ENCODE assay signal across 8 cellular contexts in the genomic region with DNA sequence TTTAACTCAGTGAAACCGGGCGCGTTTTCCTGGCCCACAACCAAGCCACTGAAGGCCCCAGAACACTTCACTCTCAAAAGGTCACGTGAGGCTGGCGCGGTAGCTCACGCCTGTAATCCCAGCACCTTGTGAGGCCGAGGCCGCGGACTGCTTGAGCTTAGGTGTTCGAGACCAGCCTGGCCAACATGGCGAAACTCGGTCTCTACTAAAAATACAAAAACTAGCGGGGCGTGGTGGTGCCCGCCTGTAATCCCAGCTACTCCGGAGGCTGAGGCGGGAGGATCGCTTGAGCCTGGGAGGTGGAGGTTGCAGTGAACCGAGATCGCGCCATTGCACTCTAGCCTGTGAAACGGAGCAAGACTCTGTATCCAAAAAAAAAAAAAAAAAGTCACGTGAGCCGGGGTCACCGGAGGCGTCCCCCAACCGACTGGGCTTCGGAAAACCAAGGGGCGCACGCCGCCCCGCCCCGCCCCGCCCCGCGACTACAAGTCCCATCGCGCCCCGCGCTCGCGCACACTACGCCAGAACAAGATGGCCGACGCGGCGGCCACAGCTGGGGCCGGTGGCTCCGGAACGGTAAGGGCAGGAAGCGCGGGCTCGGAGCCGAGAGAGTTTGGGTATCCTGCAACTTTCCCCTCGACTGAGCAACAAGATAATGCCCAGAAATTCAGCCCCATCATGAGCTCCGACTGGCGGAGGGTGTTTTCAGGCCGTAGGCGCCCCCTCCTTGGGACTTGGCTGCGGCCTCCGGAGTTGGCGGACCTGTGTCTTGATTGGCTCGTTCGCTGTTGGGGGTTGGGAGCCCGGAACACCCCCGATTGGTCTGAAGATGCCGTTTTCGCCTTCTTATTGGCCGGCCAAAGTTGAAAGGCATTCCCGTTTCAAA. TPM values are rescaled to one million over a fixed set of nuclear protein-coding genes. Genes with fewer than 3 reads are reported as not detected.
DNase-seq lines count a peak whose midpoint lies in the region; ATAC-seq and TF ChIP-seq lines count a peak whose summit lies in the region.

A gene with protein sequence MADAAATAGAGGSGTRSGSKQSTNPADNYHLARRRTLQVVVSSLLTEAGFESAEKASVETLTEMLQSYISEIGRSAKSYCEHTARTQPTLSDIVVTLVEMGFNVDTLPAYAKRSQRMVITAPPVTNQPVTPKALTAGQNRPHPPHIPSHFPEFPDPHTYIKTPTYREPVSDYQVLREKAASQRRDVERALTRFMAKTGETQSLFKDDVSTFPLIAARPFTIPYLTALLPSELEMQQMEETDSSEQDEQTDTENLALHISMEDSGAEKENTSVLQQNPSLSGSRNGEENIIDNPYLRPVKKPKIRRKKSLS (plus strand): TSS at position 514 of the 886 bp plus-strand sequence. CDS start 18 bp downstream, at position 532.

- H3K36me3 ChIP-seq in DOHH2 (ENCODE audit: control insufficient read depth, low read length) (peaks cover 33% of the 10 kb centered on the region), GM23338 (ENCODE audit: insufficient read depth) (peaks cover 20% of the 10 kb centered on the region)
- H3K36me3 ChIP-seq in naive thymus-derived CD4-positive, alpha-beta T cell (ENCODE audit: control insufficient read depth in 2 of 3, insufficient read depth in 3 of 3, low read length in 3 of 3): peaks cover 9 to 44% (median 15%) of the 10 kb centered on the region in 3 experiments

- DNase-seq in GM23338 (ENCODE audit: low spot score) (peak; percentile 97), LHCN-M2 (ENCODE audit: low read depth) (peak; percentile 87), RPMI7951 (ENCODE audit: low read depth) (peak; percentile 93), fibroblast of gingiva (ENCODE audit: low read depth) (peak; percentile 92)
- peak; percentile 87 for DNase-seq in activated T-helper 1 cell treated with anti-CD3 and anti-CD28 coated beads, Interleukin-12 subunit alpha, Interleukin-12 subunit beta, Interleukin-2, Interleukin-4 antibody, amounts not matched to agents 30 ng/mL and 10 ng/mL and 1 ng/mL, durations not matched to agents 14 hours and 24 hours and 36 hours (ENCODE audit: low spot score)
- DNase-seq in naive thymus-derived CD4-positive, alpha-beta T cell: peak; percentile 76 to 89 (median 87)
- peak; percentile 87 for DNase-seq in stimulated activated naive B cell treated with anti-CD40 and anti-IgM and Interleukin-4, amounts not matched to agents 10 μg/mL and 1 μg/mL and 100 μg/mL, for 72 hours

- H3K4me2 ChIP-seq in DOHH2 (ENCODE audit: low read length) (peak within 1 kb of the TSS; percentile 92), GM23338 (peak within 1 kb of the TSS; percentile 96)

- no peak for TF ChIP-seq CTCF in DOHH2 (IDR thresholded peaks at IDR 0.05; ENCODE audit: low read depth, low read length, poor library complexity, severe bottlenecking)
- TF ChIP-seq CTCF in GM23338 (conservative IDR thresholded peaks at IDR 0.05; ENCODE audit: low read depth in 2 of 2): no peak

- H3K4me1 ChIP-seq in DOHH2 (ENCODE audit: control insufficient read depth, low read length): peaks cover 50% of the 10 kb centered on the region
- peaks cover 17% of the 10 kb centered on the region for H3K4me1 ChIP-seq in GM23338 (ENCODE audit: insufficient read depth)
- peaks cover 26 to 29% of the 10 kb centered on the region in 2 donors for H3K4me1 ChIP-seq in naive thymus-derived CD4-positive, alpha-beta T cell (ENCODE audit: control insufficient read depth in 2 of 2, insufficient read depth in 2 of 2, low read length in 2 of 2)

- POLR2A ChIA-PET in naive thymus-derived CD4-positive, alpha-beta T cell (lab: Charles Lee): interaction anchor here (0.6 to 12.4 kb wide), 19 partner anchors 10 to 964 kb away, joined by 3 to 180 read pairs (median 4); partner anchors contain the start of genes BYSL, CCND3, KLHDC3 and MED20

- peaks cover 52% of the 10 kb centered on the region for H3K27me3 Mint-ChIP-seq in GM23338 (ENCODE audit: insufficient read depth, low read depth, poor library complexity)
- no peaks in the 10 kb centered on the region for H3K27me3 Mint-ChIP-seq in activated T-helper 1 cell treated with anti-CD3 and anti-CD28 coated beads, Interleukin-12 subunit alpha, Interleukin-12 subunit beta, Interleukin-2, Interleukin-4 antibody, amounts not matched to agents 30 ng/mL and 10 ng/mL and 1 ng/mL, durations not matched to agents 14 hours and 24 hours and 36 hours (ENCODE audit: insufficient read depth)
- H3K27me3 Mint-ChIP-seq in naive thymus-derived CD4-positive, alpha-beta T cell: no peaks in the 10 kb centered on the region
- no peaks in the 10 kb centered on the region for H3K27me3 Mint-ChIP-seq in stimulated activated naive B cell treated with anti-CD40 and anti-IgM and Interleukin-4, amounts not matched to agents 10 μg/mL and 1 μg/mL and 100 μg/mL, for 72 hours

- H3K4me1 Mint-ChIP-seq in GM23338: peaks cover 24% of the 10 kb centered on the region
- H3K4me1 Mint-ChIP-seq in activated T-helper 1 cell treated with anti-CD3 and anti-CD28 coated beads, Interleukin-12 subunit alpha, Interleukin-12 subunit beta, Interleukin-2, Interleukin-4 antibody, amounts not matched to agents 30 ng/mL and 10 ng/mL and 1 ng/mL, durations not matched to agents 14 hours and 24 hours and 36 hours (ENCODE audit: low read depth): peaks cover 58% of the 10 kb centered on the region
- H3K4me1 Mint-ChIP-seq in naive thymus-derived CD4-positive, alpha-beta T cell: peaks cover 37 to 70% (median 51%) of the 10 kb centered on the region in 7 donors
- peaks cover 41 to 51% of the 10 kb centered on the region in 2 donors for H3K4me1 Mint-ChIP-seq in stimulated activated naive B cell treated with anti-CD40 and anti-IgM and Interleukin-4, amounts not matched to agents 10 μg/mL and 1 μg/mL and 100 μg/mL, for 72 hours

- CTCF ChIA-PET in naive thymus-derived CD4-positive, alpha-beta T cell (lab: Charles Lee): interaction anchor here (0.7 to 1.4 kb wide), 8 partner anchors 8 to 264 kb away, joined by 3 to 5 read pairs (median 3); partner anchors contain the start of genes BYSL, MED20 and TOMM6

- H3K27me3 ChIP-seq in DOHH2 (ENCODE audit: control insufficient read depth, low read length): no peaks in the 10 kb centered on the region
- H3K27me3 ChIP-seq in GM23338 (ENCODE audit: insufficient read depth): peaks cover 48% of the 10 kb centered on the region
- H3K27me3 ChIP-seq in naive thymus-derived CD4-positive, alpha-beta T cell (ENCODE audit: control insufficient read depth in 2 of 2, insufficient read depth in 2 of 2, low read length in 2 of 2): no peaks in the 10 kb centered on the region

- H3K9me2 ChIP-seq in DOHH2 (replicated peaks; ENCODE audit: control insufficient read depth, low read length): no peaks in the 10 kb centered on the region
- no peaks in the 10 kb centered on the region for H3K9me2 ChIP-seq in GM23338 (ENCODE audit: insufficient read depth)

- peaks cover 37% of the 10 kb centered on the region for H3K79me2 ChIP-seq in DOHH2 (ENCODE audit: control insufficient read depth, low read length)
- peaks cover 25% of the 10 kb centered on the region for H3K79me2 ChIP-seq in GM23338 (replicated peaks; ENCODE audit: insufficient read depth)

- H3K4me3 ChIP-seq in DOHH2 (ENCODE audit: low read length) (peak within 1 kb of the TSS; percentile 80), GM23338 (peak within 1 kb of the TSS; percentile 60)
- H3K4me3 ChIP-seq in naive thymus-derived CD4-positive, alpha-beta T cell (ENCODE audit: low read length): peak within 1 kb of the TSS; percentile 98

- H3K9me3 Mint-ChIP-seq in GM23338: no peaks in the 10 kb centered on the region
- no peaks in the 10 kb centered on the region for H3K9me3 Mint-ChIP-seq in activated T-helper 1 cell treated with anti-CD3 and anti-CD28 coated beads, Interleukin-12 subunit alpha, Interleukin-12 subunit beta, Interleukin-2, Interleukin-4 antibody, amounts not matched to agents 30 ng/mL and 10 ng/mL and 1 ng/mL, durations not matched to agents 14 hours and 24 hours and 36 hours
- H3K9me3 Mint-ChIP-seq in naive thymus-derived CD4-positive, alpha-beta T cell: peaks cover 0 to 2% (median 0%) of the 10 kb centered on the region in 11 donors
- H3K9me3 Mint-ChIP-seq in stimulated activated naive B cell treated with anti-CD40 and anti-IgM and Interleukin-4, amounts not matched to agents 10 μg/mL and 1 μg/mL and 100 μg/mL, for 72 hours: no peaks in the 10 kb centered on the region

- H4K20me1 ChIP-seq in DOHH2 (ENCODE audit: control insufficient read depth, insufficient read depth, low read depth, low read length) (no peaks in the 10 kb centered on the region), GM23338 (replicated peaks; ENCODE audit: insufficient read depth) (peaks cover 23% of the 10 kb centered on the region; the same call in 1 of the 2 replicates)

- peaks cover 20% of the 10 kb centered on the region for H3F3A ChIP-seq in DOHH2 (ENCODE audit: control insufficient read depth, insufficient read depth)
- peaks cover 19% of the 10 kb centered on the region; the same call in 1 of the 2 replicates for H3F3A ChIP-seq in GM23338 (replicated peaks; ENCODE audit: low read depth)

- H3K27ac ChIP-seq in DOHH2 (ENCODE audit: low read depth, low read length) (peak within 1 kb of the TSS; percentile 72), GM23338 (ENCODE audit: low read depth) (peak within 1 kb of the TSS; percentile 75)
- H3K27ac ChIP-seq in naive thymus-derived CD4-positive, alpha-beta T cell (ENCODE audit: low read depth, low read length): peak within 1 kb of the TSS; percentile 78

- peak within 1 kb of the TSS; percentile 99 for H3K27ac Mint-ChIP-seq in GM23338
- peak within 1 kb of the TSS; percentile 92 for H3K27ac Mint-ChIP-seq in activated T-helper 1 cell treated with anti-CD3 and anti-CD28 coated beads, Interleukin-12 subunit alpha, Interleukin-12 subunit beta, Interleukin-2, Interleukin-4 antibody, amounts not matched to agents 30 ng/mL and 10 ng/mL and 1 ng/mL, durations not matched to agents 14 hours and 24 hours and 36 hours
- peak within 1 kb of the TSS; percentile 93 to 98 (median 97) for H3K27ac Mint-ChIP-seq in naive thymus-derived CD4-positive, alpha-beta T cell
- peak within 1 kb of the TSS; percentile 100 for H3K27ac Mint-ChIP-seq in stimulated activated naive B cell treated with anti-CD40 and anti-IgM and Interleukin-4, amounts not matched to agents 10 μg/mL and 1 μg/mL and 100 μg/mL, for 72 hours

- H3K36me3 Mint-ChIP-seq in GM23338 (ENCODE audit: low read depth): peaks cover 29% of the 10 kb centered on the region
- peaks cover 12% of the 10 kb centered on the region for H3K36me3 Mint-ChIP-seq in activated T-helper 1 cell treated with anti-CD3 and anti-CD28 coated beads, Interleukin-12 subunit alpha, Interleukin-12 subunit beta, Interleukin-2, Interleukin-4 antibody, amounts not matched to agents 30 ng/mL and 10 ng/mL and 1 ng/mL, durations not matched to agents 14 hours and 24 hours and 36 hours (ENCODE audit: low read depth)
- H3K36me3 Mint-ChIP-seq in naive thymus-derived CD4-positive, alpha-beta T cell: peaks cover 6 to 36% (median 35%) of the 10 kb centered on the region in 5 donors
- peaks cover 7 to 13% of the 10 kb centered on the region in 2 donors for H3K36me3 Mint-ChIP-seq in stimulated activated naive B cell treated with anti-CD40 and anti-IgM and Interleukin-4, amounts not matched to agents 10 μg/mL and 1 μg/mL and 100 μg/mL, for 72 hours

- peak; percentile 76 for ATAC-seq in GM23338
- peak; percentile 80 for ATAC-seq in naive thymus-derived CD4-positive, alpha-beta T cell
- ATAC-seq in stimulated activated naive B cell treated with anti-CD40 and anti-IgM and Interleukin-4, amounts not matched to agents 10 μg/mL and 1 μg/mL and 100 μg/mL, for 72 hours (replicated peaks): peak; percentile 74 to 78

- peak within 1 kb of the TSS; percentile 50 for H2AFZ ChIP-seq in GM23338

- intact Hi-C loops in activated T-helper 1 cell treated with anti-CD3 and anti-CD28 coated beads, Interleukin-12 subunit alpha, Interleukin-12 subunit beta, Interleukin-2, Interleukin-4 antibody, amounts not matched to agents 30 ng/mL and 10 ng/mL and 1 ng/mL, durations not matched to agents 14 hours and 24 hours and 36 hours (cut with micrococcal nuclease): loop anchor here (1.0 kb wide), 6 partner anchors 11 to 315 kb away; partner anchors contain the start of genes MRPS10, PRICKLE4, TFEB and TOMM6
- intact Hi-C loops in naive thymus-derived CD4-positive, alpha-beta T cell (cut with micrococcal nuclease): loop anchor here (1.0 to 2.0 kb wide), 9 partner anchors 11 to 1467 kb away; partner anchors contain the start of genes TOMM6 (in 2 of the 2), USP49 (in 2 of the 2), BYSL (in 1 of the 2) and CNPY3 (in 1 of the 2)

- H3K9me3 ChIP-seq in DOHH2 (ENCODE audit: control insufficient read depth, insufficient read depth, low read length): no peaks in the 10 kb centered on the region
- no peaks in the 10 kb centered on the region for H3K9me3 ChIP-seq in naive thymus-derived CD4-positive, alpha-beta T cell (ENCODE audit: control insufficient read depth in 2 of 3, low read length in 3 of 3)

- H3K4me3 Mint-ChIP-seq in GM23338: peak within 1 kb of the TSS; percentile 96
- H3K4me3 Mint-ChIP-seq in activated T-helper 1 cell treated with anti-CD3 and anti-CD28 coated beads, Interleukin-12 subunit alpha, Interleukin-12 subunit beta, Interleukin-2, Interleukin-4 antibody, amounts not matched to agents 30 ng/mL and 10 ng/mL and 1 ng/mL, durations not matched to agents 14 hours and 24 hours and 36 hours: peak within 1 kb of the TSS; percentile 93
- peak within 1 kb of the TSS; percentile 89 to 99 (median 99) for H3K4me3 Mint-ChIP-seq in naive thymus-derived CD4-positive, alpha-beta T cell
- peak within 1 kb of the TSS; percentile 97 to 98 for H3K4me3 Mint-ChIP-seq in stimulated activated naive B cell treated with anti-CD40 and anti-IgM and Interleukin-4, amounts not matched to agents 10 μg/mL and 1 μg/mL and 100 μg/mL, for 72 hours

RNA-seq across cellular contexts. Expression of the gene that starts here (rescaled TPM):
- total RNA-seq in GM23338 (2014; rRNA removed; shearing (Covaris generic)): 26.5 and 30.6 TPM in 2 replicates
- polyA plus RNA-seq in GM23338 (2016; fragmentation: Nextera tagmentation; extraction: Ambion mirVana): 18.7 and 19.1 TPM in 2 replicates
- 18.1 and 26.5 TPM in 2 replicates for total RNA-seq in LHCN-M2 (2014; rRNA removed)
- 9.8 TPM for polyA plus RNA-seq in LHCN-M2 (2012)
- total RNA-seq in RPMI7951 (2014; rRNA removed; shearing (Covaris generic)): 22.6 and 29.1 TPM in 2 replicates
- total RNA-seq in activated T-helper 1 cell treated with anti-CD3 and anti-CD28 coated beads, Interleukin-12 subunit alpha, Interleukin-12 subunit beta, Interleukin-2, Interleukin-4 antibody, amounts not matched to agents 30 ng/mL and 10 ng/mL and 1 ng/mL, durations not matched to agents 14 hours and 24 hours and 36 hours: 36.7 and 38.3 TPM in 2 replicates
- total RNA-seq in naive thymus-derived CD4-positive, alpha-beta T cell: 10 to 100 TPM; 41.6 to 58.2 (median 50.8) TPM
- polyA plus RNA-seq in naive thymus-derived CD4-positive, alpha-beta T cell: 10 to 100 TPM; 23.3 to 24.6 TPM

Comparison
In these comparisons a context has a peak if more than half of its experiments do, and no peak if none do; other contexts are left out.
1. Peak in every context shown above with its lines: DNase-seq, ATAC-seq, H3K4me3 ChIP-seq and H3K27ac ChIP-seq.